21 cellular contexts compared by ENCODE assay signal in genomic region chr19:42343344-42344110, GRCh38. TPM values are rescaled to one million over a fixed set of nuclear protein-coding genes. Genes with fewer than 3 reads are reported as not detected.
DNase-seq lines count a peak whose midpoint lies in the region; ATAC-seq, FAIRE-seq and TF ChIP-seq lines count a peak whose summit lies in the region.
"Had no signal": no experiment of that assay in that cellular context is flagged by ENCODE, and none has a peak within 500 bp of the region (broad histone marks: within the 10 kb centered on the region; RNA-seq: fewer than 3 reads in every experiment).

No MANE protein-coding gene starts in this region.

- H3K4me3 ChIP-seq in A673 (ENCODE audit: low read depth, low read length, poor library complexity, severe bottlenecking): no peak overlapping the region
- H3K4me3 ChIP-seq in GM12875 (ENCODE audit: low read depth, low read length): no peak overlapping the region
- no peak overlapping the region for H3K4me3 ChIP-seq in kidney epithelial cell (ENCODE audit: low read depth, low read length)
- H3K4me3 ChIP-seq in aorta (ENCODE audit: low read length in 2 of 2): no peak overlapping the region
- H3K4me3 ChIP-seq: gastroesophageal sphincter, PC-9, psoas muscle, transverse colon had no signal

- H3K27ac Mint-ChIP-seq in WTC11: no peak overlapping the region
- H3K27ac Mint-ChIP-seq: activated T-helper 2 cell treated with anti-CD3 and anti-CD28 coated beads, Interferon-gamma antibody, Interleukin-2, Interleukin-4, amounts not matched to agents 10 μg/mL and 5 μg/mL and 100 μg/mL, durations not matched to agents 14 hours and 24 hours and 36 hours; T-cell had no signal

- POLR2A ChIA-PET in A673 (lab: Charles Lee; ENCODE audit: low non-redundant PET): no interaction called here
- POLR2A ChIA-PET in WTC11 (lab: Charles Lee): no interaction called here

- no TSS peak for BruUV-seq in A673 (replicated peaks; lab: Mats Ljungman, UMichigan)

- no peak overlapping the region for H3K4me3 Mint-ChIP-seq in WTC11
- H3K4me3 Mint-ChIP-seq: T-cell had no signal

- H3K27me3 Mint-ChIP-seq in WTC11 (ENCODE audit: low read depth): no peaks in the 10 kb centered on the region
- H3K27me3 Mint-ChIP-seq: T-cell had no signal

- TF ChIP-seq CTCF in A673 (conservative IDR thresholded peaks at IDR 0.05; ENCODE audit: low read depth, low read length) (peak; percentile 52), GM12875 (IDR thresholded peaks at IDR 0.05; ENCODE audit: borderline replicate concordance, insufficient read depth, low read depth, low read length) (peak; percentile 35; the same call in 1 of the 2 replicates), WTC11 (IDR thresholded peaks at IDR 0.05) (peak; percentile 63), kidney epithelial cell (IDR thresholded peaks at IDR 0.05; ENCODE audit: insufficient read depth, low read length, poor library complexity, severe bottlenecking) (peak; percentile 12)

- no peaks in the 10 kb centered on the region for H3K9me3 Mint-ChIP-seq in WTC11
- H3K9me3 Mint-ChIP-seq: activated T-helper 2 cell treated with anti-CD3 and anti-CD28 coated beads, Interferon-gamma antibody, Interleukin-2, Interleukin-4, amounts not matched to agents 10 μg/mL and 5 μg/mL and 100 μg/mL, durations not matched to agents 14 hours and 24 hours and 36 hours; T-cell had no signal

- CTCF ChIA-PET in A673 (lab: Charles Lee) (interaction anchor here (0.6 kb wide), 2 partner anchors 48 to 994 kb away, joined by 3 to 5 read pairs; no protein-coding TSS in a partner anchor), WTC11 (lab: Charles Lee) (interaction anchor here (0.5 to 3.2 kb wide), 33 partner anchors 9 to 1709 kb away, joined by 3 to 30 read pairs (median 4); partner anchors contain the start of genes DEDD2, GSK3A and PRR19)

- WGBS in aorta, 2 donors: 77 to 80% methylated on average over 17 of the region's 17 CpGs

- no peak for FAIRE-seq in frontal cortex (lab: Jason Lieb, UNC)
- FAIRE-seq: HTR-8/SVneo, keratinocyte had no signal

- peaks cover 15% of the 10 kb centered on the region for H3K36me3 Mint-ChIP-seq in WTC11

- intact Hi-C loops in A673 (cut with micrococcal nuclease; ENCODE audit: unreplicated experiment) (no loop called here), aorta (cut with DNase I) (no loop called here)

- no peaks in the 10 kb centered on the region for H3K9me3 ChIP-seq in A673 (ENCODE audit: low read depth, low read length, poor library complexity, severe bottlenecking)
- no peaks in the 10 kb centered on the region for H3K9me3 ChIP-seq in aorta (ENCODE audit: control insufficient read depth, low read length)
- H3K9me3 ChIP-seq: gastroesophageal sphincter, psoas muscle, transverse colon had no signal

- no peaks in the 10 kb centered on the region for H3K4me1 ChIP-seq in A673 (ENCODE audit: insufficient read depth, low read length, poor library complexity, severe bottlenecking)
- no peaks in the 10 kb centered on the region for H3K4me1 ChIP-seq in aorta (ENCODE audit: control insufficient read depth in 1 of 2, insufficient read depth in 2 of 2, low read length in 2 of 2)
- H3K4me1 ChIP-seq: gastroesophageal sphincter, transverse colon had no signal

- H3K36me3 ChIP-seq in A673 (ENCODE audit: insufficient read depth, low read length, poor library complexity, severe bottlenecking) (peaks cover 5% of the 10 kb centered on the region), kidney epithelial cell (ENCODE audit: control insufficient read depth, insufficient read depth, low read length) (no peaks in the 10 kb centered on the region), aorta (ENCODE audit: control insufficient read depth in 1 of 2, insufficient read depth in 2 of 2, low read length in 1 of 2) (peaks cover 0 to 4% of the 10 kb centered on the region in 2 donors)

- peak; percentile 80 for ATAC-seq in WTC11
- ATAC-seq in HG03045 (IDR thresholded peaks at IDR 0.05; ENCODE audit: unreplicated experiment): no peak
- ATAC-seq in HG03039 (IDR thresholded peaks at IDR 0.05; ENCODE audit: unreplicated experiment): no peak
- ATAC-seq in aorta (ENCODE audit: low FRiP score): no peak
- ATAC-seq: gastroesophageal sphincter, psoas muscle, T-cell had no signal

- H3K27ac ChIP-seq in A673 (ENCODE audit: low read depth, low read length, poor library complexity, severe bottlenecking) (no peak overlapping the region), aorta (ENCODE audit: low read depth in 1 of 2, low read length in 2 of 2) (no peak overlapping the region)
- H3K27ac ChIP-seq: gastroesophageal sphincter, PC-9, psoas muscle, transverse colon had no signal

- no peaks in the 10 kb centered on the region for H3K4me1 Mint-ChIP-seq in WTC11
- H3K4me1 Mint-ChIP-seq: T-cell had no signal

- DNase-seq in A673 (ENCODE audit: low spot score): no peak
- DNase-seq in WTC11 (ENCODE audit: low spot score): peak; percentile 76
- no peak for DNase-seq in kidney epithelial cell (ENCODE audit: low read depth)
- no peak for DNase-seq in frontal cortex (ENCODE audit: low spot score in 2 of 2)
- no peak for DNase-seq in aorta
- DNase-seq: activated CD4-positive, alpha-beta T cell treated with anti-CD3 and anti-CD28 coated beads, Interleukin-2, amount 50 U/mL, for 1 hour; anterior cingulate cortex; DMS153; MV-4-11; PC-9; psoas muscle; stimulated activated CD8-positive, alpha-beta memory T cell treated with anti-CD3 and anti-CD28 coated beads, Interleukin-4, amount 100 ng/mL, for 48 hours; T-cell; transverse colon had no signal

- H3K27me3 ChIP-seq in A673 (replicated peaks; ENCODE audit: insufficient read depth, low read depth, low read length, poor library complexity) (no peaks in the 10 kb centered on the region), kidney epithelial cell (ENCODE audit: control insufficient read depth, insufficient read depth, low read length) (no peaks in the 10 kb centered on the region), aorta (ENCODE audit: control insufficient read depth in 1 of 2, insufficient read depth in 2 of 2, low read length in 1 of 2) (no peaks in the 10 kb centered on the region)
- H3K27me3 ChIP-seq: gastroesophageal sphincter, transverse colon had no signal

TF ChIP-seq in WTC11, 78 proteins besides CTCF, POLR2A, EP300 and RAD21 (continues in another document):
- no peak for TF ChIP-seq EMX1 (CRISPR knock-in tag; IDR thresholded peaks at IDR 0.05)
- TF ChIP-seq ZNF281 (CRISPR knock-in tag; IDR thresholded peaks at IDR 0.05): no peak
- TF ChIP-seq E2F1 (CRISPR knock-in tag; IDR thresholded peaks at IDR 0.05): no peak
- TF ChIP-seq FOXJ3 (CRISPR knock-in tag; IDR thresholded peaks at IDR 0.05; ENCODE audit: borderline replicate concordance): no peak
- no peak for TF ChIP-seq ATF3 (CRISPR knock-in tag; conservative IDR thresholded peaks at IDR 0.05)
- no peak for TF ChIP-seq RORB (CRISPR knock-in tag; IDR thresholded peaks at IDR 0.05)

RNA-seq across cellular contexts. Expression of gene MEGF8, which starts 18.1 kb away (rescaled TPM):
- 28.5 and 33.6 TPM in 2 replicates for total RNA-seq in A673 (2021)
- total RNA-seq in WTC11 (2021): 42.1 to 51.7 TPM (median 51.6 TPM) in 3 replicates
- total RNA-seq in kidney epithelial cell: 45.0 and 49.2 TPM in 2 replicates
- 35.9 TPM for total RNA-seq in frontal cortex
- 10 to 100 TPM; 17.5 to 26.4 TPM for total RNA-seq in aorta
- 1 to 10 TPM; 5.9 to 7.2 TPM for polyA plus RNA-seq in aorta

RNA-seq across cellular contexts. Expression of gene TMEM145, which starts 30.4 kb away (rescaled TPM):
- total RNA-seq in A673 (2021) (4.9 and 5.7 TPM in 2 replicates), WTC11 (2021) (6.9 to 7.1 TPM (median 7.0 TPM) in 3 replicates), kidney epithelial cell (0.54 and 4.9 TPM in 2 replicates), frontal cortex (35.1 TPM), aorta (not detected)
- not detected for polyA plus RNA-seq in aorta
- total RNA-seq: T-cell, transverse colon had no signal
- polyA plus RNA-seq: keratinocyte had no signal

RNA-seq across cellular contexts. Expression of gene PAFAH1B3, which starts 41.1 kb away (rescaled TPM):
- total RNA-seq in A673 (2021) (151 and 166 TPM in 2 replicates), WTC11 (2021) (118 to 126 TPM (median 119 TPM) in 3 replicates), kidney epithelial cell (106 and 113 TPM in 2 replicates), frontal cortex (242 TPM), aorta (1 to 10 TPM; 4.8 to 9.3 TPM)
- polyA plus RNA-seq in aorta: 1 to 10 TPM; 2.3 to 8.4 TPM

RNA-seq across cellular contexts. Expression of gene PRR19, which starts 41.6 kb away (rescaled TPM):
- 2.5 and 3.6 TPM in 2 replicates for total RNA-seq in A673 (2021)
- total RNA-seq in WTC11 (2021): 3.6 to 5.0 TPM (median 3.7 TPM) in 3 replicates
- total RNA-seq in kidney epithelial cell: 0.55 and 0.92 TPM in 2 replicates
- 2.0 TPM for total RNA-seq in frontal cortex
- total RNA-seq in aorta: under 1 TPM; 0.23 to 0.45 TPM
- not detected for polyA plus RNA-seq in aorta

RNA-seq across cellular contexts. Expression of gene CNFN, which starts 46.6 kb away (rescaled TPM):
- total RNA-seq in A673 (2021): not detected in 2 replicates
- total RNA-seq in WTC11 (2021): 9.6 to 14.8 TPM (median 11.5 TPM) in 3 replicates
- not detected in 2 replicates for total RNA-seq in kidney epithelial cell
- not detected for total RNA-seq in frontal cortex
- total RNA-seq in aorta: 1 to 10 TPM in 1 of 2 donors, not detected in 1; 1.1 TPM
- polyA plus RNA-seq in aorta: 1 to 10 TPM in 1 of 2 donors, under 1 TPM in 1; 0.51 to 3.0 TPM
- total RNA-seq: activated T-helper 2 cell treated with anti-CD3 and anti-CD28 coated beads, Interferon-gamma antibody, Interleukin-2, Interleukin-4, amounts not matched to agents 10 μg/mL and 5 μg/mL and 100 μg/mL, durations not matched to agents 14 hours and 24 hours and 36 hours; psoas muscle had no signal

Comparison
In these comparisons a context has a peak if more than half of its experiments do, and no peak if none do; other contexts are left out.
1. CTCF ChIP-seq: peak in every context shown above with its lines; median percentile 63 in WTC11; 52 in A673; 35 in GM12875; 12 in kidney epithelial cell.
2. RNA of gene PAFAH1B3, which starts 41.1 kb away (total RNA-seq): 242 TPM in frontal cortex (single experiment), 151 to 166 TPM in A673, 118 to 126 TPM in WTC11 and 106 to 113 TPM in kidney epithelial cell; 4.8 to 9.3 TPM in aorta; every median in the first group is over 10 times any median in the second.